6 cellular contexts compared by ENCODE assay signal in genomic region chr12:56115329-56115728, GRCh38.
A peak's percentile ranks its signal among the peaks of the same experiment; 100 is the strongest.
DNase-seq lines count a peak whose midpoint lies in the region.

No MANE protein-coding gene starts in this region.

- H3K4me2 ChIP-seq in BLaER1 treated with 17β-estradiol and CSF1 and Interleukin-3, amounts not matched to agents 10 nM and 100 nM: peak overlapping the region; percentile 56 to 99 (median 75)

- peaks cover 0 to 12% (median 3%) of the 10 kb centered on the region in 11 experiments; a peak in 7 of 22 replicates for H4K20me1 ChIP-seq in BLaER1 treated with 17β-estradiol and CSF1 and Interleukin-3, amounts not matched to agents 10 nM and 100 nM

- no peaks in the 10 kb centered on the region for H3K27me3 ChIP-seq in BLaER1 treated with 17β-estradiol and CSF1 and Interleukin-3, amounts not matched to agents 10 nM and 100 nM
- H3K27me3 ChIP-seq in iPS-20b (ENCODE audit: insufficient read depth, low read length): no peaks in the 10 kb centered on the region

- H3K4me1 ChIP-seq in BLaER1 treated with 17β-estradiol and CSF1 and Interleukin-3, amounts not matched to agents 10 nM and 100 nM: peaks cover 21 to 26% (median 24%) of the 10 kb centered on the region in 10 experiments
- peaks cover 10% of the 10 kb centered on the region; the same call in 1 of the 2 replicates for H3K4me1 ChIP-seq in iPS-20b (ENCODE audit: insufficient read depth, low read length)

- peak overlapping the region; percentile 88 to 96 (median 94) for H3K27ac ChIP-seq in BLaER1 treated with 17β-estradiol and CSF1 and Interleukin-3, amounts not matched to agents 10 nM and 100 nM
- H3K27ac ChIP-seq in iPS-20b (ENCODE audit: low read length): no peak overlapping the region

- H3K4me3 ChIP-seq in BLaER1 treated with 17β-estradiol and CSF1 and Interleukin-3, amounts not matched to agents 10 nM and 100 nM: peak overlapping the region; percentile 72 to 97 (median 86)
- peak overlapping the region; percentile 97; the same call in 1 of the 2 replicates for H3K4me3 ChIP-seq in iPS-20b (ENCODE audit: low read length)

- H3K36me3 ChIP-seq in BLaER1 treated with 17β-estradiol and CSF1 and Interleukin-3, amounts not matched to agents 10 nM and 100 nM: peaks cover 50 to 58% (median 55%) of the 10 kb centered on the region in 11 experiments
- peaks cover 52% of the 10 kb centered on the region for H3K36me3 ChIP-seq in iPS-20b (ENCODE audit: insufficient read depth, low read depth, low read length)

- peak overlapping the region; percentile 88 to 97 (median 94); a peak in 21 of 22 replicates for H3K9ac ChIP-seq in BLaER1 treated with 17β-estradiol and CSF1 and Interleukin-3, amounts not matched to agents 10 nM and 100 nM
- H3K9ac ChIP-seq in iPS-20b (ENCODE audit: low read depth, low read length): peak overlapping the region; percentile 100; the same call in 1 of the 2 replicates

- peaks cover 0 to 5% (median 3%) of the 10 kb centered on the region in 11 experiments; a peak in 6 of 22 replicates for H3K9me3 ChIP-seq in BLaER1 treated with 17β-estradiol and CSF1 and Interleukin-3, amounts not matched to agents 10 nM and 100 nM (replicated peaks in 1 of 11)
- no peaks in the 10 kb centered on the region for H3K9me3 ChIP-seq in iPS-20b (ENCODE audit: insufficient read depth, low read depth, low read length)

- peak; percentile 31 for DNase-seq in SHP77 treated with DMSO at 0.1 percent for 48 hours (lab: John Stamatoyannopoulos, UW)
- DNase-seq in NCI-H1417 (lab: John Stamatoyannopoulos, UW): no peak
- no peak for DNase-seq in activated CD4-positive, CD25-positive, alpha-beta regulatory T cell treated with anti-CD3 and anti-CD28 coated beads, Interleukin-2, amount 50 U/mL, for 72 hours
- no peak for DNase-seq in AG20443 (ENCODE audit: low spot score)
